8 cellular contexts compared by ENCODE assay signal in genomic region chr3:133490468-133491351, GRCh38.
DNase-seq lines count a peak whose midpoint lies in the region; ATAC-seq, FAIRE-seq and TF ChIP-seq lines count a peak whose summit lies in the region.

No MANE protein-coding gene starts in this region.

- WGBS in heart right ventricle, 2 donors, result 87 to 93% methylated on average over 12 of the region's 12 CpGs

- H3K27me3 ChIP-seq in heart right ventricle, result no peaks in the 10 kb centered on the region

- H3K4me3 ChIP-seq in heart right ventricle, result no peak overlapping the region

- H3K4me1 ChIP-seq in heart right ventricle, result no peaks in the 10 kb centered on the region

- FAIRE-seq in GM19239 (lab: Jason Lieb, UNC), result peak; percentile 99

- peaks cover 0 to 9% (median 0%) of the 10 kb centered on the region in 11 donors for H3K9me3 ChIP-seq in heart right ventricle

- H3K36me3 ChIP-seq in heart right ventricle, result no peaks in the 10 kb centered on the region

- ATAC-seq in HG03175 (IDR thresholded peaks at IDR 0.05; ENCODE audit: unreplicated experiment) (peak; percentile 70), heart right ventricle (no peak)

- H3K27ac ChIP-seq in heart right ventricle, result peak overlapping the region in 1 of 10 donors; percentile 14

- no peak for TF ChIP-seq CTCF in heart right ventricle (IDR thresholded peaks at IDR 0.05)

- intact Hi-C loops in heart right ventricle (cut with DNase I), result loop anchor here in 1 of 10 donors (10.0 kb wide), 1 partner anchor 94 kb away; no protein-coding TSS in a partner anchor

- DNase-seq in GM19239 (ENCODE audit: insufficient read length, low spot score) (peak; percentile 46), AG08395 (ENCODE audit: low spot score) (no peak), kidney glomerular epithelial cell (lab: John Stamatoyannopoulos, UW) (no peak), heart right ventricle (no peak), NCI-H2029 (lab: John Stamatoyannopoulos, UW) (no peak)
- peak; percentile 71 for DNase-seq in activated CD8-positive, alpha-beta memory T cell treated with anti-CD3 and anti-CD28 coated beads, Interleukin-2, amount 50 U/mL, for 4 hours
- DNase-seq in stimulated activated CD4-positive, alpha-beta T cell treated with anti-CD3 and anti-CD28 coated beads, Interleukin-4, amount 100 ng/mL, for 24 hours, result peak; percentile 69

Comparison
In these comparisons a context has a peak if more than half of its experiments do, and no peak if none do; other contexts are left out.
1. DNase-seq: peak in GM19239 (single experiment), activated CD8-positive, alpha-beta memory T cell treated with anti-CD3 and anti-CD28 coated beads, Interleukin-2, amount 50 U/mL, for 4 hours (single experiment) and stimulated activated CD4-positive, alpha-beta T cell treated with anti-CD3 and anti-CD28 coated beads, Interleukin-4, amount 100 ng/mL, for 24 hours (single experiment); none in AG08395 (single experiment), kidney glomerular epithelial cell (single experiment), heart right ventricle (0 of 2) and NCI-H2029 (single experiment).